Comparison of ENCODE assay signal across 19 cellular contexts in genomic region chr16:74232831-74233465, GRCh38.
DNase-seq lines count a peak whose midpoint lies in the region; ATAC-seq and TF ChIP-seq lines count a peak whose summit lies in the region.
"Had no signal": no experiment of that assay in that cellular context is flagged by ENCODE, and none has a peak within 500 bp of the region (broad histone marks: within the 10 kb centered on the region; RNA-seq: fewer than 3 reads in every experiment).

No MANE protein-coding gene starts in this region.

- ATAC-seq in T-helper 17 cell = no peak
- ATAC-seq: A549; CD8-positive, alpha-beta T cell; GM23338 had no signal

- DNase-seq in MCF 10A (ENCODE audit: unreplicated experiment) (peak; percentile 14), breast epithelium (ENCODE audit: low spot score in 2 of 2) (no peak), chondrocyte (ENCODE audit: low spot score) (no peak), esophagus muscularis mucosa (ENCODE audit: extremely low spot score) (peak; percentile 64), putamen (ENCODE audit: low spot score) (peak; percentile 11), mesenchymal stem cell (no peak), T-helper 17 cell (no peak), SKM-1 (lab: John Stamatoyannopoulos, UW; ENCODE audit: unreplicated experiment) (no peak)
- DNase-seq: AML-193; Calu3; CD8-positive, alpha-beta T cell; DMS79 treated with DMSO at 0.1 percent for 48 hours; GF-D8; HCEC 1CT; HFFc6; IMR-90 had no signal

- no peak for TF ChIP-seq POLR2A in breast epithelium (IDR thresholded peaks at IDR 0.05)
- TF ChIP-seq POLR2A in esophagus muscularis mucosa (IDR thresholded peaks at IDR 0.05; ENCODE audit: low read depth) = no peak

- BruUV-seq in MCF 10A (replicated peaks; lab: Mats Ljungman, UMichigan) = no TSS peak

- no peak overlapping the region for H3K27ac ChIP-seq in breast epithelium
- H3K27ac ChIP-seq in esophagus muscularis mucosa (replicated peaks in 1 of 4) = no peak overlapping the region
- no peak overlapping the region for H3K27ac ChIP-seq in mesenchymal stem cell (ENCODE audit: low read length, poor library complexity, severe bottlenecking)
- H3K27ac ChIP-seq: 22Rv1, A549 had no signal

- H3K36me3 Mint-ChIP-seq in MCF 10A (ENCODE audit: insufficient read depth, unreplicated experiment) (no peaks in the 10 kb centered on the region), chondrocyte (ENCODE audit: low read depth) (no peaks in the 10 kb centered on the region), T-helper 17 cell (ENCODE audit: low read depth) (peaks cover 3% of the 10 kb centered on the region)
- H3K36me3 Mint-ChIP-seq: CD8-positive, alpha-beta T cell had no signal

- H3K4me3 Mint-ChIP-seq in MCF 10A (ENCODE audit: unreplicated experiment) = no peak overlapping the region
- H3K4me3 Mint-ChIP-seq in chondrocyte (ENCODE audit: unreplicated experiment) = no peak overlapping the region
- H3K4me3 Mint-ChIP-seq in T-helper 17 cell = no peak overlapping the region
- H3K4me3 Mint-ChIP-seq: CD8-positive, alpha-beta T cell; GM23338; HFFc6 had no signal

- H3K4me1 ChIP-seq in breast epithelium (no peaks in the 10 kb centered on the region), esophagus muscularis mucosa (no peaks in the 10 kb centered on the region), mesenchymal stem cell (ENCODE audit: control insufficient read depth, insufficient read depth, low read depth, low read length) (no peaks in the 10 kb centered on the region)
- H3K4me1 ChIP-seq: A549 had no signal

- H3K4me3 ChIP-seq in breast epithelium = no peak overlapping the region
- H3K4me3 ChIP-seq in esophagus muscularis mucosa = no peak overlapping the region
- H3K4me3 ChIP-seq in mesenchymal stem cell (ENCODE audit: insufficient read depth in 1 of 2, low read depth in 1 of 2, low read length in 2 of 2) = no peak overlapping the region
- H3K4me3 ChIP-seq: A549, GM23338 had no signal

- CTCF ChIA-PET in MCF 10A (lab: Yijun Ruan, JAX) = interaction anchor here (0.8 to 0.9 kb wide), 2 partner anchors 22 to 42 kb away, joined by 3 to 4 read pairs; no protein-coding TSS in a partner anchor

- intact Hi-C loops in MCF 10A (cut with micrococcal nuclease) = no loop called here
- intact Hi-C loops in breast epithelium (cut with DNase I; ENCODE audit: low total_unique reads) = no loop called here
- intact Hi-C loops in esophagus muscularis mucosa (cut with DNase I) = no loop called here

- H3K4me2 ChIP-seq in mesenchymal stem cell (ENCODE audit: low read length, poor library complexity, severe bottlenecking) = no peak overlapping the region
- H3K4me2 ChIP-seq: A549, GM23338 had no signal

- no peaks in the 10 kb centered on the region for H3K36me3 ChIP-seq in breast epithelium
- no peaks in the 10 kb centered on the region for H3K36me3 ChIP-seq in esophagus muscularis mucosa
- no peaks in the 10 kb centered on the region for H3K36me3 ChIP-seq in mesenchymal stem cell (ENCODE audit: control insufficient read depth in 1 of 2, insufficient read depth in 2 of 2, low read depth in 1 of 2, low read length in 2 of 2)

- no peak overlapping the region for H2BK120ac ChIP-seq in mesenchymal stem cell (ENCODE audit: low read depth, low read length)

- no peaks in the 10 kb centered on the region for H3K9me3 Mint-ChIP-seq in MCF 10A (ENCODE audit: unreplicated experiment)
- H3K9me3 Mint-ChIP-seq in chondrocyte (ENCODE audit: low read depth) = no peaks in the 10 kb centered on the region
- H3K9me3 Mint-ChIP-seq: CD8-positive, alpha-beta T cell; GM23338; HFFc6 had no signal

- H2BK5ac ChIP-seq in mesenchymal stem cell (ENCODE audit: low read depth, low read length, poor library complexity, severe bottlenecking) = no peak overlapping the region

- H2BK12ac ChIP-seq in mesenchymal stem cell (ENCODE audit: low read length in 2 of 2) = no peak overlapping the region

- POLR2A ChIA-PET in MCF 10A (lab: Yijun Ruan, JAX) = no interaction called here

- H3K14ac ChIP-seq in mesenchymal stem cell (ENCODE audit: low read length in 2 of 2) = no peak overlapping the region

- no peak overlapping the region for H3K4ac ChIP-seq in mesenchymal stem cell (ENCODE audit: low read depth in 1 of 2, low read length in 2 of 2)

- peaks cover 42% of the 10 kb centered on the region for H3K27me3 Mint-ChIP-seq in MCF 10A (ENCODE audit: insufficient read depth, unreplicated experiment)
- peaks cover 13% of the 10 kb centered on the region for H3K27me3 Mint-ChIP-seq in chondrocyte (ENCODE audit: low read depth)
- peaks cover 32% of the 10 kb centered on the region for H3K27me3 Mint-ChIP-seq in T-helper 17 cell

- H2AFZ ChIP-seq in mesenchymal stem cell (ENCODE audit: low read depth, low read length) = no peak overlapping the region
- H2AFZ ChIP-seq: GM23338 had no signal

- 64% methylated on average over 2 of the region's 2 CpGs for WGBS in esophagus muscularis mucosa
- WGBS in mesenchymal stem cell = 42% methylated on average over 2 of the region's 2 CpGs

- H3K23ac ChIP-seq in mesenchymal stem cell (ENCODE audit: low read length in 2 of 2) = no peak overlapping the region

- no peaks in the 10 kb centered on the region for H3K79me1 ChIP-seq in mesenchymal stem cell (replicated peaks; ENCODE audit: low read length, poor library complexity, severe bottlenecking)

- H3K27me3 ChIP-seq in breast epithelium (no peaks in the 10 kb centered on the region), esophagus muscularis mucosa (no peaks in the 10 kb centered on the region), mesenchymal stem cell (ENCODE audit: control insufficient read depth in 1 of 2, insufficient read depth in 1 of 2, low read length in 2 of 2) (peaks cover 0 to 3% of the 10 kb centered on the region in 2 experiments)

- TF ChIP-seq EP300 in esophagus muscularis mucosa (IDR thresholded peaks at IDR 0.05) = no peak

- H3K9me3 ChIP-seq in breast epithelium (no peaks in the 10 kb centered on the region), esophagus muscularis mucosa (no peaks in the 10 kb centered on the region), mesenchymal stem cell (ENCODE audit: control insufficient read depth, low read length) (no peaks in the 10 kb centered on the region), T-helper 17 cell (ENCODE audit: control insufficient read depth, low read length, poor library complexity, severe bottlenecking) (no peaks in the 10 kb centered on the region)
- H3K9me3 ChIP-seq: A549 had no signal

- no peak overlapping the region for H4K8ac ChIP-seq in mesenchymal stem cell (ENCODE audit: low read length)

- no peak overlapping the region for H3K18ac ChIP-seq in mesenchymal stem cell (ENCODE audit: low read depth in 1 of 2, low read length in 2 of 2)

- no peak for TF ChIP-seq CTCF in MCF 10A (IDR thresholded peaks at IDR 0.05; ENCODE audit: unreplicated experiment)
- no peak for TF ChIP-seq CTCF in breast epithelium (IDR thresholded peaks at IDR 0.05)
- TF ChIP-seq CTCF in chondrocyte (IDR thresholded peaks at IDR 0.05) = peak; percentile 9
- no peak for TF ChIP-seq CTCF in esophagus muscularis mucosa (IDR thresholded peaks at IDR 0.05)

- H3K27ac Mint-ChIP-seq in MCF 10A (ENCODE audit: low read depth, unreplicated experiment) = no peak overlapping the region
- no peak overlapping the region for H3K27ac Mint-ChIP-seq in chondrocyte (ENCODE audit: unreplicated experiment)
- H3K27ac Mint-ChIP-seq in T-helper 17 cell = no peak overlapping the region
- H3K27ac Mint-ChIP-seq: CD8-positive, alpha-beta T cell; GM23338; HFFc6 had no signal

- no peak overlapping the region for H3K9ac ChIP-seq in mesenchymal stem cell (ENCODE audit: low read length)

- no peak overlapping the region for H4K91ac ChIP-seq in mesenchymal stem cell (ENCODE audit: low read length)

- H3K4me1 Mint-ChIP-seq in MCF 10A (ENCODE audit: insufficient read depth, unreplicated experiment) = no peaks in the 10 kb centered on the region
- H3K4me1 Mint-ChIP-seq in chondrocyte (ENCODE audit: low read depth) = no peaks in the 10 kb centered on the region
- H3K4me1 Mint-ChIP-seq in T-helper 17 cell = peaks cover 6% of the 10 kb centered on the region
- H3K4me1 Mint-ChIP-seq: GM23338 had no signal

- H2BK15ac ChIP-seq in mesenchymal stem cell (ENCODE audit: low read depth, poor library complexity, severe bottlenecking) = no peak overlapping the region

- no peak overlapping the region for H2AK5ac ChIP-seq in mesenchymal stem cell (ENCODE audit: low read length, severe bottlenecking)

Comparison
In these comparisons a context has a peak if more than half of its experiments do, and no peak if none do; other contexts are left out.
1. DNase-seq: peak in MCF 10A (single experiment), esophagus muscularis mucosa (single experiment) and putamen (single experiment); none in breast epithelium (0 of 2), chondrocyte (single experiment), mesenchymal stem cell (single experiment), T-helper 17 cell (0 of 3) and SKM-1 (single experiment).